2 cellular contexts compared by ENCODE assay signal in genomic region chr2:233571462-233571861, GRCh38.
TF ChIP-seq lines count a peak whose summit lies in the region.

No MANE protein-coding gene starts in this region.

TF ChIP-seq in A549, 52 proteins besides CTCF, POLR2A, EP300 and RAD21:
- TF ChIP-seq JUNB (IDR thresholded peaks at IDR 0.05) (no peak), MAFK (IDR thresholded peaks at IDR 0.05; ENCODE audit: partially characterized antibody) (peak; percentile 70)

TF ChIP-seq in K562, 482 proteins besides CTCF, POLR2A, EP300 and RAD21:
- TF ChIP-seq HINFP (tag; conservative IDR thresholded peaks at IDR 0.05; ENCODE audit: low read depth): no peak
- no peak for TF ChIP-seq TCFL5 (CRISPR knock-in tag; conservative IDR thresholded peaks at IDR 0.05)
- TF ChIP-seq ZNF316 (IDR thresholded peaks at IDR 0.05): 0 out of 2 replicates have a peak, but pooled peaks have one; percentile 23
- TF ChIP-seq U2AF1 (optimal IDR thresholded peaks at IDR 0.05; ENCODE audit: low read depth, low read length): no peak
